ENCODE assay signal across 26 cellular contexts in the genomic region with DNA sequence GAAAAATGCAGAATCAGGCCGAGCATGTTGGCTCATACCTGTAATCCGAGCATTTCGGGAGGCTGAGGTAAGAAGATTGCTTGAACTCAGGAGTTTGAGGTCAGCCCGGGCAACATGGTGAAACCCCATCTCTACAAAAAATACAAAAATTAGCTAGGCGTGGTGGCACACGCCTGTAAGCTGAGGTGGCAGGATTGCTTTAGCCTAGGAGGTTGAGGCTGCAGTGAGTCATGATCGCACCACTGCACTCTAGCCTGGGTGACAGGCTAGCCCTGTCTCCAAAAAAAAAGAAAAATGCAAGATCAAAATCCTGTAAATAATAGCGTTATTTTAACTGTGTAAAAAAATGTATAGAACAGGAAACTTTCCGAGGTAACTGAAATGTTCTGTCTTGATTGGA. TPM values are rescaled to one million over a fixed set of nuclear protein-coding genes. Genes with fewer than 3 reads are reported as not detected.
DNase-seq lines count a peak whose midpoint lies in the region; ATAC-seq, FAIRE-seq and TF ChIP-seq lines count a peak whose summit lies in the region.
"Had no signal": no experiment of that assay in that cellular context is flagged by ENCODE, and none has a peak within 500 bp of the region (broad histone marks: within the 10 kb centered on the region; RNA-seq: fewer than 3 reads in every experiment).

No MANE protein-coding gene starts in this region.

- H3K27me3 Mint-ChIP-seq in MCF 10A (ENCODE audit: insufficient read depth, unreplicated experiment) (no peaks in the 10 kb centered on the region), astrocyte (ENCODE audit: low read depth, unreplicated experiment) (no peaks in the 10 kb centered on the region)
- no peaks in the 10 kb centered on the region for H3K27me3 Mint-ChIP-seq in stimulated activated naive CD8-positive, alpha-beta T cell treated with anti-CD3 and anti-CD28 coated beads, Interleukin-15, amount 100 ng/mL, for 72 hours
- H3K27me3 Mint-ChIP-seq: effector memory CD8-positive, alpha-beta T cell; memory B cell; naive thymus-derived CD4-positive, alpha-beta T cell; T-cell had no signal

- POLR2A ChIA-PET in MCF 10A (lab: Yijun Ruan, JAX): interaction anchor here (0.9 to 11.4 kb wide), 14 partner anchors 20 to 98 kb away, joined by 3 to 154 read pairs (median 4); partner anchors contain the start of genes FAF2 and RNF44

- H3K27ac Mint-ChIP-seq in MCF 10A (ENCODE audit: low read depth, unreplicated experiment) (peak overlapping the region; percentile 73), astrocyte (ENCODE audit: unreplicated experiment) (peak overlapping the region; percentile 91)
- H3K27ac Mint-ChIP-seq in stimulated activated naive CD8-positive, alpha-beta T cell treated with anti-CD3 and anti-CD28 coated beads, Interleukin-15, amount 100 ng/mL, for 72 hours: no peak overlapping the region
- H3K27ac Mint-ChIP-seq: memory B cell, T-cell had no signal

- H3K36me3 Mint-ChIP-seq in MCF 10A (ENCODE audit: insufficient read depth, unreplicated experiment) (peaks cover 99% of the 10 kb centered on the region), astrocyte (ENCODE audit: low read depth, unreplicated experiment) (peaks cover 27% of the 10 kb centered on the region)

- intact Hi-C loops in MCF 10A (cut with micrococcal nuclease): loop anchor here (2.0 kb wide), 2 partner anchors 45 to 81 kb away; partner anchors contain the start of gene CLTB
- intact Hi-C loops in breast epithelium (cut with DNase I; ENCODE audit: low total_unique reads): no loop called here

- DNase-seq in MCF 10A (ENCODE audit: unreplicated experiment) (peak; percentile 86), breast epithelium (ENCODE audit: low spot score in 2 of 2) (no peak), astrocyte (ENCODE audit: low read depth) (no peak), foreskin keratinocyte (peak; percentile 66 to 87)
- DNase-seq in stimulated activated naive CD8-positive, alpha-beta T cell treated with anti-CD3 and anti-CD28 coated beads, Interleukin-15, amount 100 ng/mL, for 72 hours: no peak
- DNase-seq: 8988T; activated CD4-positive, alpha-beta T cell treated with anti-CD3 and anti-CD28 coated beads, Interleukin-2, amount 50 U/mL, for 1 hour; activated CD8-positive, alpha-beta memory T cell treated with anti-CD3 and anti-CD28 coated beads, Interleukin-2, amount 50 U/mL, for 48 hours; activated gamma-delta T cell; effector memory CD8-positive, alpha-beta T cell; hypothalamus; KG1; kidney; naive thymus-derived CD4-positive, alpha-beta T cell; NCI-H1092; NCI-H524; SHP77; stimulated activated CD4-positive, alpha-beta T cell treated with anti-CD3 and anti-CD28 coated beads, Interleukin-2, amount 100 ng/mL, for 24 hours; stimulated activated naive CD8-positive, alpha-beta T cell treated with anti-CD3 and anti-CD28 coated beads, Interleukin-15, Interleukin-2, amounts not matched to agents 100 U/mL and 50 U/mL, for 24 hours; T-cell; transverse colon had no signal

- no TSS peak for BruUV-seq in MCF 10A (replicated peaks; lab: Mats Ljungman, UMichigan)

- FAIRE-seq in astrocyte (lab: Jason Lieb, UNC): no peak

- CTCF ChIA-PET in MCF 10A (lab: Yijun Ruan, JAX): no interaction called here

- H3K27me3 ChIP-seq in breast epithelium: no peaks in the 10 kb centered on the region
- H3K27me3 ChIP-seq in astrocyte (ENCODE audit: insufficient read depth, low read length): no peaks in the 10 kb centered on the region
- H3K27me3 ChIP-seq in foreskin keratinocyte: no peaks in the 10 kb centered on the region
- H3K27me3 ChIP-seq: BLaER1, transverse colon had no signal

- H3K9me3 Mint-ChIP-seq in MCF 10A (ENCODE audit: unreplicated experiment): no peaks in the 10 kb centered on the region
- H3K9me3 Mint-ChIP-seq in astrocyte (ENCODE audit: unreplicated experiment): no peaks in the 10 kb centered on the region
- H3K9me3 Mint-ChIP-seq in stimulated activated naive CD8-positive, alpha-beta T cell treated with anti-CD3 and anti-CD28 coated beads, Interleukin-15, amount 100 ng/mL, for 72 hours: no peaks in the 10 kb centered on the region
- H3K9me3 Mint-ChIP-seq: effector memory CD8-positive, alpha-beta T cell; memory B cell; naive thymus-derived CD4-positive, alpha-beta T cell; T-cell had no signal

- H3K4me1 ChIP-seq in breast epithelium (no peaks in the 10 kb centered on the region), astrocyte (ENCODE audit: insufficient read depth, low read length) (peaks cover 7% of the 10 kb centered on the region), foreskin keratinocyte (peaks cover 19% of the 10 kb centered on the region)
- H3K4me1 ChIP-seq: BLaER1, transverse colon had no signal

- TF ChIP-seq POLR2A in breast epithelium (IDR thresholded peaks at IDR 0.05): no peak

- peaks cover 11% of the 10 kb centered on the region for H3K4me1 Mint-ChIP-seq in MCF 10A (ENCODE audit: insufficient read depth, unreplicated experiment)
- H3K4me1 Mint-ChIP-seq in astrocyte (ENCODE audit: low read depth, unreplicated experiment): peaks cover 27% of the 10 kb centered on the region
- no peaks in the 10 kb centered on the region for H3K4me1 Mint-ChIP-seq in stimulated activated naive CD8-positive, alpha-beta T cell treated with anti-CD3 and anti-CD28 coated beads, Interleukin-15, amount 100 ng/mL, for 72 hours
- H3K4me1 Mint-ChIP-seq: memory B cell, T-cell had no signal

- H3K4me2 ChIP-seq in astrocyte (ENCODE audit: low read length): no peak overlapping the region
- H3K4me2 ChIP-seq: BLaER1 had no signal

- no peak for TF ChIP-seq CTCF in MCF 10A (IDR thresholded peaks at IDR 0.05; ENCODE audit: unreplicated experiment)
- no peak for TF ChIP-seq CTCF in breast epithelium (IDR thresholded peaks at IDR 0.05)
- no peak for TF ChIP-seq CTCF in astrocyte (IDR thresholded peaks at IDR 0.05; ENCODE audit: insufficient read depth, low read depth, low read length)
- peak; percentile 16 for TF ChIP-seq CTCF in foreskin keratinocyte (conservative IDR thresholded peaks at IDR 0.05)

- H3K9ac ChIP-seq in astrocyte (ENCODE audit: low read length): no peak overlapping the region
- H3K9ac ChIP-seq: BLaER1 had no signal

- ATAC-seq in foreskin keratinocyte (peak; percentile 98), HG03095 (IDR thresholded peaks at IDR 0.05; ENCODE audit: unreplicated experiment) (no peak), GM21786 (IDR thresholded peaks at IDR 0.05; ENCODE audit: unreplicated experiment) (no peak), HG03139 (IDR thresholded peaks at IDR 0.05; ENCODE audit: unreplicated experiment) (no peak)
- ATAC-seq in stimulated activated naive CD8-positive, alpha-beta T cell treated with anti-CD3 and anti-CD28 coated beads, Interleukin-15, amount 100 ng/mL, for 72 hours: no peak
- ATAC-seq: effector memory CD8-positive, alpha-beta T cell; naive thymus-derived CD4-positive, alpha-beta T cell; stimulated activated naive CD8-positive, alpha-beta T cell treated with anti-CD3 and anti-CD28 coated beads, Interleukin-15, Interleukin-2, amounts not matched to agents 100 U/mL and 50 U/mL, for 24 hours; T-cell had no signal

- H3K4me3 Mint-ChIP-seq in MCF 10A (ENCODE audit: unreplicated experiment): peak overlapping the region; percentile 0
- H3K4me3 Mint-ChIP-seq in astrocyte (ENCODE audit: unreplicated experiment): no peak overlapping the region
- H3K4me3 Mint-ChIP-seq in stimulated activated naive CD8-positive, alpha-beta T cell treated with anti-CD3 and anti-CD28 coated beads, Interleukin-15, amount 100 ng/mL, for 72 hours: no peak overlapping the region
- H3K4me3 Mint-ChIP-seq: effector memory CD8-positive, alpha-beta T cell; memory B cell; naive thymus-derived CD4-positive, alpha-beta T cell; T-cell had no signal

- no peak overlapping the region for H2AFZ ChIP-seq in astrocyte (ENCODE audit: low read depth, low read length)

- peaks cover 19% of the 10 kb centered on the region for H3K36me3 ChIP-seq in breast epithelium
- H3K36me3 ChIP-seq in astrocyte (ENCODE audit: insufficient read depth, low read length): peaks cover 57% of the 10 kb centered on the region

- H3K79me2 ChIP-seq in astrocyte (ENCODE audit: insufficient read depth, low read length): no peaks in the 10 kb centered on the region

- H3K27ac ChIP-seq in breast epithelium (no peak overlapping the region), astrocyte (ENCODE audit: low read depth, low read length) (no peak overlapping the region), foreskin keratinocyte (peak overlapping the region; percentile 57)
- H3K27ac ChIP-seq: BLaER1, transverse colon had no signal

- no peaks in the 10 kb centered on the region for H3K9me3 ChIP-seq in breast epithelium
- no peaks in the 10 kb centered on the region for H3K9me3 ChIP-seq in astrocyte (ENCODE audit: insufficient read depth, low read depth, low read length)
- H3K9me3 ChIP-seq: BLaER1, transverse colon had no signal

- peaks cover 8% of the 10 kb centered on the region for H4K20me1 ChIP-seq in astrocyte (ENCODE audit: insufficient read depth, low read length)

- no peak overlapping the region for H3K4me3 ChIP-seq in breast epithelium
- no peak overlapping the region for H3K4me3 ChIP-seq in astrocyte (ENCODE audit: insufficient read depth, low read depth, low read length)
- H3K4me3 ChIP-seq: BLaER1, transverse colon had no signal

RNA-seq across cellular contexts. Expression of gene RNF44, which starts 39.4 kb away (rescaled TPM):
- total RNA-seq in MCF 10A (2022): 45.8 and 60.1 TPM in 2 replicates
- total RNA-seq in breast epithelium: 10 to 100 TPM in 2 of 3 donors, 1 to 10 TPM in 1; 6.9 to 17.1 (median 15.4) TPM
- 47.8 and 59.8 TPM in 2 replicates for total RNA-seq in astrocyte
- 12.5 and 15.3 TPM in 2 replicates for total RNA-seq in foreskin keratinocyte
- 12.1 and 12.7 TPM in 2 replicates for polyA plus RNA-seq in foreskin keratinocyte

RNA-seq across cellular contexts. Expression of gene FAF2, which starts 49.7 kb away (rescaled TPM):
- total RNA-seq in MCF 10A (2022) (78.3 and 97.2 TPM in 2 replicates), breast epithelium (10 to 100 TPM; 26.9 to 38.2 (median 28.5) TPM), astrocyte (56.2 and 58.5 TPM in 2 replicates), foreskin keratinocyte (42.7 and 48.8 TPM in 2 replicates)
- polyA plus RNA-seq in foreskin keratinocyte: 19.6 and 20.7 TPM in 2 replicates

RNA-seq across cellular contexts. Expression of gene CDHR2, which starts 51.3 kb away (rescaled TPM):
- total RNA-seq in MCF 10A (2022): 0.09 and 0.39 TPM in 2 replicates
- 1 to 10 TPM in 1 of 3 donors, not detected in 2; 2.3 TPM for total RNA-seq in breast epithelium
- total RNA-seq in astrocyte: 0.43 and 0.50 TPM in 2 replicates
- 0.04 and 0.27 TPM in 2 replicates for total RNA-seq in foreskin keratinocyte
- 0.03 TPM in 1 of 2 replicates, not detected in the other for polyA plus RNA-seq in foreskin keratinocyte
- polyA plus RNA-seq: naive thymus-derived CD4-positive, alpha-beta T cell had no signal

Comparison
In these comparisons a context has a peak if more than half of its experiments do, and no peak if none do; other contexts are left out.
1. DNase-seq: peak in MCF 10A (single experiment) and foreskin keratinocyte (2 of 2); none in breast epithelium (0 of 2), astrocyte (single experiment) and stimulated activated naive CD8-positive, alpha-beta T cell treated with anti-CD3 and anti-CD28 coated beads, Interleukin-15, amount 100 ng/mL, for 72 hours (0 of 2).
2. H3K27ac Mint-ChIP-seq: peak in MCF 10A (single experiment) and astrocyte (single experiment); none in stimulated activated naive CD8-positive, alpha-beta T cell treated with anti-CD3 and anti-CD28 coated beads, Interleukin-15, amount 100 ng/mL, for 72 hours (0 of 2).